ENCODE assay signal across 11 cellular contexts in the genomic region with DNA sequence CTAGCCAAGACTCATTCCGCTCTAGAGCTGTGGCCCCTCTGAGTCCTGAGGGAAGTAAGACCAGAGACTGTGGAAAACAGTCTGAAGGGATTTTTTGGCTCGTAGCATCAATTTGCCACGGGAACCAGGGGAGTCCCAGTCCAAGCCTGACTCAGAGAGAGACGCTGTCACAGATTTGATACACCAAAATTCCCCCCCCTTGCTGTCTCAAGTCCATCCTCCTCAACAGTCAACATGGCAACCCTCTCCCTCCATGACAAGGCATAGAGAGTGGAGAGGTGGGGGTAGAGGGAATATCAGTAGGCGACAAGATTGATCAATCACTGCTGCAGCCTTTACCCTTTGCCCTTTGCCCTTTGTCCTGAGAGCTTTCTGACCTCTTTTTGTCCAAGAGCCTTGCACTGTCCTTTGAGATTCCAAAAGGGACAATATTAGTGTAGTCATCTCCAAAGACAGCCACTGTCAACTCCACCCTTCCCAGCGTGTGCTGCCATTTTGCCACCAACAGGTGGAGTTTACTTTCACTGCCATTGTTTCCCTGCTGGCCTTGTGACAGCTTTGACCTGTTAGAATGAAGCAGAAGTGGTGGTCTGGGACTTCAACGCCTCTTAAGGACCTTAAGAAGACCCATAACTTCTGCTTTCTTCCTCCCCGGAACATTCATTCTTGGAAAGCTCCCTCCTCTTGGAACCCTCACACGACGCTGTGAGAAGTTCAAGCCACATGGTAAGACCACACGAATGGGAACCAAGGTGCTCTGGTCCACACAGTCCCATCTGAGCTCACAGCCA. TPM values are rescaled to one million over a fixed set of nuclear protein-coding genes. Genes with fewer than 3 reads are reported as not detected.
DNase-seq lines count a peak whose midpoint lies in the region; ATAC-seq and TF ChIP-seq lines count a peak whose summit lies in the region.
"Had no signal": no experiment of that assay in that cellular context is flagged by ENCODE, and none has a peak within 500 bp of the region (broad histone marks: within the 10 kb centered on the region; RNA-seq: fewer than 3 reads in every experiment).

No MANE protein-coding gene starts in this region.

- POLR2A ChIA-PET in SK-N-SH (lab: Yijun Ruan, JAX): no interaction called here

- no peak; the same call in 1 of the 2 replicates for TF ChIP-seq CTCF in SK-N-SH (IDR thresholded peaks at IDR 0.05)
- peak; percentile 54 for TF ChIP-seq CTCF in HFFc6 (IDR thresholded peaks at IDR 0.05)
- peak; percentile 70 for TF ChIP-seq CTCF in neutrophil (IDR thresholded peaks at IDR 0.05)

- no peaks in the 10 kb centered on the region for H3F3A ChIP-seq in SK-N-SH (replicated peaks; ENCODE audit: insufficient read depth)

- TF ChIP-seq EP300 in SK-N-SH (IDR thresholded peaks at IDR 0.05; ENCODE audit: borderline replicate concordance in 1 of 2, low read depth in 1 of 2, low read length in 1 of 2): no peak

- no peaks in the 10 kb centered on the region for H3K9me3 Mint-ChIP-seq in HFFc6
- no peaks in the 10 kb centered on the region for H3K9me3 Mint-ChIP-seq in central memory CD8-positive, alpha-beta T cell
- H3K9me3 Mint-ChIP-seq: T-helper 1 cell treated with Interleukin-12 subunit alpha and Interleukin-12 subunit beta and Interleukin-4 antibody, amounts not matched to agents 30 μg/mL and 1 μg/mL, for 36 hours had no signal

- H3K27ac Mint-ChIP-seq in HFFc6: no peak overlapping the region
- H3K27ac Mint-ChIP-seq in central memory CD8-positive, alpha-beta T cell (ENCODE audit: low read depth): no peak overlapping the region
- H3K27ac Mint-ChIP-seq: T-helper 1 cell treated with Interleukin-12 subunit alpha and Interleukin-12 subunit beta and Interleukin-4 antibody, amounts not matched to agents 30 μg/mL and 1 μg/mL, for 36 hours had no signal

- H3K4me1 Mint-ChIP-seq in HFFc6 (ENCODE audit: low read depth): no peaks in the 10 kb centered on the region
- H3K4me1 Mint-ChIP-seq in central memory CD8-positive, alpha-beta T cell: no peaks in the 10 kb centered on the region

- H3K27ac ChIP-seq in SK-N-SH (ENCODE audit: low read depth in 2 of 2, low read length in 1 of 2) (no peak overlapping the region), neutrophil (peak overlapping the region; percentile 41)
- H3K27ac ChIP-seq: BLaER1 treated with 17β-estradiol and CSF1 and Interleukin-3, amounts not matched to agents 10 nM and 100 nM had no signal

- H3K27me3 ChIP-seq in SK-N-SH (ENCODE audit: insufficient read depth) (no peaks in the 10 kb centered on the region), neutrophil (peaks cover 57% of the 10 kb centered on the region)
- H3K27me3 ChIP-seq: BLaER1 treated with 17β-estradiol and CSF1 and Interleukin-3, amounts not matched to agents 10 nM and 100 nM had no signal

- H3K4me1 ChIP-seq in SK-N-SH (ENCODE audit: control insufficient read depth in 1 of 2, insufficient read depth in 2 of 2, low read depth in 1 of 2, low read length in 1 of 2) (no peaks in the 10 kb centered on the region; a peak in 1 of 4 replicates), neutrophil (ENCODE audit: control insufficient read depth in 1 of 2, insufficient read depth in 1 of 2, low read depth in 1 of 2, low read length in 1 of 2) (peaks cover 24 to 35% of the 10 kb centered on the region in 2 experiments)

- H3K9me3 ChIP-seq in SK-N-SH: no peaks in the 10 kb centered on the region
- no peaks in the 10 kb centered on the region for H3K9me3 ChIP-seq in neutrophil
- H3K9me3 ChIP-seq: BLaER1 treated with 17β-estradiol and CSF1 and Interleukin-3, amounts not matched to agents 10 nM and 100 nM had no signal

- no peak overlapping the region for H2AFZ ChIP-seq in SK-N-SH (ENCODE audit: low read depth)

- H3K4me2 ChIP-seq in SK-N-SH: no peak overlapping the region

- no peaks in the 10 kb centered on the region for H4K20me1 ChIP-seq in SK-N-SH (ENCODE audit: insufficient read depth)

- no peaks in the 10 kb centered on the region for H3K36me3 ChIP-seq in SK-N-SH (replicated peaks in 1 of 2; ENCODE audit: control insufficient read depth in 1 of 2, insufficient read depth in 2 of 2, low read length in 1 of 2)
- peaks cover 93% of the 10 kb centered on the region for H3K36me3 ChIP-seq in neutrophil

- peak; percentile 25; the same call in 1 of the 2 replicates for TF ChIP-seq RAD21 in SK-N-SH (IDR thresholded peaks at IDR 0.05; ENCODE audit: low read length)

- H3K9ac ChIP-seq in SK-N-SH: no peak overlapping the region
- H3K9ac ChIP-seq: BLaER1 treated with 17β-estradiol and CSF1 and Interleukin-3, amounts not matched to agents 10 nM and 100 nM had no signal

- no peaks in the 10 kb centered on the region for H3K9me2 ChIP-seq in SK-N-SH

- H3K36me3 Mint-ChIP-seq in HFFc6 (ENCODE audit: low read depth): no peaks in the 10 kb centered on the region; the same call in 1 of the 2 replicates
- peaks cover 4% of the 10 kb centered on the region for H3K36me3 Mint-ChIP-seq in central memory CD8-positive, alpha-beta T cell (ENCODE audit: insufficient read depth)

- ATAC-seq in SK-N-SH treated with all-trans-retinoic acid at 6 μM for 48 hours (no peak), GM19023 (IDR thresholded peaks at IDR 0.05; ENCODE audit: unreplicated experiment) (no peak)
- peak; percentile 10 for ATAC-seq in central memory CD8-positive, alpha-beta T cell (replicated peaks; ENCODE audit: extremely low read depth, poor library complexity, severe bottlenecking)

- no peak overlapping the region for H3K4me3 ChIP-seq in SK-N-SH (ENCODE audit: low read depth in 2 of 2, low read length in 1 of 2)
- no peak overlapping the region for H3K4me3 ChIP-seq in neutrophil (ENCODE audit: low read depth in 1 of 2, low read length in 1 of 2)
- H3K4me3 ChIP-seq: BLaER1 treated with 17β-estradiol and CSF1 and Interleukin-3, amounts not matched to agents 10 nM and 100 nM had no signal

- H3K79me2 ChIP-seq in SK-N-SH (ENCODE audit: insufficient read depth): no peaks in the 10 kb centered on the region

- H3K4me3 Mint-ChIP-seq in HFFc6: no peak overlapping the region
- H3K4me3 Mint-ChIP-seq in central memory CD8-positive, alpha-beta T cell: no peak overlapping the region
- H3K4me3 Mint-ChIP-seq: T-helper 1 cell treated with Interleukin-12 subunit alpha and Interleukin-12 subunit beta and Interleukin-4 antibody, amounts not matched to agents 30 μg/mL and 1 μg/mL, for 36 hours had no signal

- CTCF ChIA-PET in SK-N-SH (lab: Yijun Ruan, JAX): interaction anchor here (0.8 to 1.5 kb wide), 5 partner anchors 57 to 192 kb away, joined by 3 to 4 read pairs (median 3); no protein-coding TSS in a partner anchor

- 71% methylated on average over 11 of the region's 11 CpGs for WGBS in SK-N-SH (ENCODE audit: low lambda C conversion rate)

- DNase-seq in SK-N-SH: no peak
- DNase-seq in HFFc6: no peak
- DNase-seq in central memory CD8-positive, alpha-beta T cell (ENCODE audit: low spot score in 2 of 2): no peak
- no peak for DNase-seq in T1000 (lab: John Stamatoyannopoulos, UW)
- no peak for DNase-seq in AG08395 (ENCODE audit: low spot score)
- DNase-seq: NCI-H2171 treated with DMSO at 0.1 percent for 48 hours had no signal

- peaks cover 8% of the 10 kb centered on the region for H3K27me3 Mint-ChIP-seq in HFFc6 (ENCODE audit: insufficient read depth)
- H3K27me3 Mint-ChIP-seq in central memory CD8-positive, alpha-beta T cell: peaks cover 39% of the 10 kb centered on the region

TF ChIP-seq in SK-N-SH, 30 proteins besides CTCF, POLR2A, EP300 and RAD21 (continues in another document):
- TF ChIP-seq TCF12 (IDR thresholded peaks at IDR 0.05) (no peak), FOSL2 (IDR thresholded peaks at IDR 0.05; ENCODE audit: borderline replicate concordance, low read depth) (no peak), TAF1 (IDR thresholded peaks at IDR 0.05; ENCODE audit: borderline replicate concordance, low read depth, low read length) (no peak), GATA2 (CRISPR knock-in tag; IDR thresholded peaks at IDR 0.05) (no peak)

TF ChIP-seq in SK-N-SH treated with all-trans-retinoic acid at 6 μM for 48 hours, 23 proteins besides CTCF, POLR2A, EP300 and RAD21 (continues in another document):
- TF ChIP-seq, protein P1, sequence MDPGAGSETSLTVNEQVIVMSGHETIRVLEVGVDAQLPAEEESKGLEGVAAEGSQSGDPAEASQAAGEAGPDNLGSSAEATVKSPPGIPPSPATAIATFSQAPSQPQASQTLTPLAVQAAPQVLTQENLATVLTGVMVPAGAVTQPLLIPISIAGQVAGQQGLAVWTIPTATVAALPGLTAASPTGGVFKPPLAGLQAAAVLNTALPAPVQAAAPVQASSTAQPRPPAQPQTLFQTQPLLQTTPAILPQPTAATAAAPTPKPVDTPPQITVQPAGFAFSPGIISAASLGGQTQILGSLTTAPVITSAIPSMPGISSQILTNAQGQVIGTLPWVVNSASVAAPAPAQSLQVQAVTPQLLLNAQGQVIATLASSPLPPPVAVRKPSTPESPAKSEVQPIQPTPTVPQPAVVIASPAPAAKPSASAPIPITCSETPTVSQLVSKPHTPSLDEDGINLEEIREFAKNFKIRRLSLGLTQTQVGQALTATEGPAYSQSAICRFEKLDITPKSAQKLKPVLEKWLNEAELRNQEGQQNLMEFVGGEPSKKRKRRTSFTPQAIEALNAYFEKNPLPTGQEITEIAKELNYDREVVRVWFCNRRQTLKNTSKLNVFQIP (CRISPR knock-in tag; IDR thresholded peaks at IDR 0.05; ENCODE audit: borderline replicate concordance, low read depth): no peak

RNA-seq across cellular contexts. Expression of gene SLC15A3, which starts 7.3 kb away (rescaled TPM):
- 0.13 TPM in 1 of 2 replicates, not detected in the other for polyA plus RNA-seq in SK-N-SH (2012; rRNA removed)
- 0.03 TPM in 1 of 2 replicates, not detected in the other for polyA plus RNA-seq in SK-N-SH (2012; cell fraction: cytosol; rRNA removed)
- 0.17 and 0.39 TPM in 2 replicates for polyA plus RNA-seq in SK-N-SH (2012; cell fraction: nucleus; rRNA removed)
- 1 to 10 TPM; 2.7 to 6.6 (median 3.4) TPM for total RNA-seq in HFFc6 (2021; fragmentation: NEBNext Ultra II Directional; extraction: Animal tissue kit (Norgen Biotek cat#: 25700))

RNA-seq across cellular contexts. Expression of gene TMEM132A, which starts 20.4 kb away (rescaled TPM):
- polyA plus RNA-seq in SK-N-SH (2012; rRNA removed): 62.2 and 66.9 TPM in 2 replicates
- polyA plus RNA-seq in SK-N-SH (2012; cell fraction: cytosol; rRNA removed): 30.0 and 50.0 TPM in 2 replicates
- polyA plus RNA-seq in SK-N-SH (2012; cell fraction: nucleus; rRNA removed): 225 and 315 TPM in 2 replicates
- 10 to 100 TPM; 23.8 to 32.2 (median 26.9) TPM for total RNA-seq in HFFc6 (2021; fragmentation: NEBNext Ultra II Directional; extraction: Animal tissue kit (Norgen Biotek cat#: 25700))

RNA-seq across cellular contexts. Expression of gene CD6, which starts 26.8 kb away (rescaled TPM):
- polyA plus RNA-seq in SK-N-SH (2012; rRNA removed): not detected in 2 replicates
- not detected in 2 replicates for polyA plus RNA-seq in SK-N-SH (2012; cell fraction: cytosol; rRNA removed)
- not detected in 2 replicates for polyA plus RNA-seq in SK-N-SH (2012; cell fraction: nucleus; rRNA removed)
- not detected for total RNA-seq in HFFc6 (2021; fragmentation: NEBNext Ultra II Directional; extraction: Animal tissue kit (Norgen Biotek cat#: 25700))

RNA-seq across cellular contexts. Expression of gene TMEM109, which starts 30.7 kb away (rescaled TPM):
- 38.0 and 52.7 TPM in 2 replicates for polyA plus RNA-seq in SK-N-SH (2012; rRNA removed)
- 33.3 and 44.2 TPM in 2 replicates for polyA plus RNA-seq in SK-N-SH (2012; cell fraction: cytosol; rRNA removed)
- polyA plus RNA-seq in SK-N-SH (2012; cell fraction: nucleus; rRNA removed): 23.4 and 25.2 TPM in 2 replicates
- total RNA-seq in HFFc6 (2021; fragmentation: NEBNext Ultra II Directional; extraction: Animal tissue kit (Norgen Biotek cat#: 25700)): 100 to 1,000 TPM in 1 of 6 experiments, 10 to 100 TPM in 5; 74.6 to 101 (median 92.5) TPM

RNA-seq across cellular contexts. Expression of gene PRPF19, which starts 38.3 kb away (rescaled TPM):
- 44.0 and 58.9 TPM in 2 replicates for polyA plus RNA-seq in SK-N-SH (2012; rRNA removed)
- polyA plus RNA-seq in SK-N-SH (2012; cell fraction: cytosol; rRNA removed): 36.1 and 49.0 TPM in 2 replicates
- 55.2 and 72.4 TPM in 2 replicates for polyA plus RNA-seq in SK-N-SH (2012; cell fraction: nucleus; rRNA removed)
- 10 to 100 TPM; 72.5 to 95.1 (median 89.4) TPM for total RNA-seq in HFFc6 (2021; fragmentation: NEBNext Ultra II Directional; extraction: Animal tissue kit (Norgen Biotek cat#: 25700))
